In genomic region chr17:7014995-7015586, GRCh38 we compare ENCODE assay signal across 7 cellular contexts. TPM values are rescaled to one million over a fixed set of nuclear protein-coding genes. Genes with fewer than 3 reads are reported as not detected.
DNase-seq lines count a peak whose midpoint lies in the region; ATAC-seq and TF ChIP-seq lines count a peak whose summit lies in the region.

No MANE protein-coding gene starts in this region.

- no peak for TF ChIP-seq CTCF in astrocyte of the cerebellum (IDR thresholded peaks at IDR 0.05; ENCODE audit: low read depth, low read length, missing control alignments)
- no peak for TF ChIP-seq CTCF in liver (IDR thresholded peaks at IDR 0.05; ENCODE audit: low read depth, low read length, missing input control)

- WGBS in liver: 3% methylated on average over 40 of the region's 40 CpGs

- H3K27ac Mint-ChIP-seq in T-helper 17 cell: peak overlapping the region; percentile 100

- H3K27me3 ChIP-seq in liver (ENCODE audit: control insufficient read depth in 4 of 4, insufficient read depth in 4 of 4, low read length in 3 of 4): no peaks in the 10 kb centered on the region

- H3K9me3 ChIP-seq in T-helper 17 cell (ENCODE audit: control insufficient read depth, low read length, poor library complexity, severe bottlenecking): no peaks in the 10 kb centered on the region
- H3K9me3 ChIP-seq in liver (ENCODE audit: control insufficient read depth in 4 of 4, low read length in 3 of 4): no peaks in the 10 kb centered on the region

- H3K4me3 Mint-ChIP-seq in T-helper 17 cell: peak overlapping the region; percentile 90

- in situ Hi-C loops in astrocyte of the cerebellum (cut with HindIII; ENCODE audit: low sequenced_read_pairs): no loop called here

- no peaks in the 10 kb centered on the region for H3K36me3 ChIP-seq in liver (ENCODE audit: control insufficient read depth in 4 of 4, insufficient read depth in 3 of 4, low read depth in 1 of 4, low read length in 3 of 4)

- TF ChIP-seq RAD21 in liver (IDR thresholded peaks at IDR 0.05): no peak

- peak overlapping the region; percentile 96 to 99 for H3K27ac ChIP-seq in liver (ENCODE audit: low read depth in 1 of 2, low read length in 2 of 2)

- no peaks in the 10 kb centered on the region for H3K27me3 Mint-ChIP-seq in T-helper 17 cell

- peak overlapping the region; percentile 97 for H3K4me3 ChIP-seq in astrocyte of the cerebellum (ENCODE audit: low read depth, low read length)
- peak overlapping the region; percentile 19 to 82 (median 30) for H3K4me3 ChIP-seq in liver (ENCODE audit: low read depth in 1 of 3, low read length in 3 of 3)

- DNase-seq in T-helper 17 cell (peak; percentile 72 to 86 (median 74)), astrocyte of the cerebellum (ENCODE audit: low read depth) (peak; percentile 76), H4 (ENCODE audit: low spot score) (no peak)
- DNase-seq in stimulated activated CD8-positive, alpha-beta memory T cell treated with anti-CD3 and anti-CD28 coated beads, Interleukin-12 subunit alpha, Interleukin-12 subunit beta, amount 100 ng/mL, for 4 hours (ENCODE audit: low read depth): peak; percentile 63

- H3K4me1 Mint-ChIP-seq in T-helper 17 cell: peaks cover 66% of the 10 kb centered on the region

- peak overlapping the region; percentile 1 to 67 for H3K9ac ChIP-seq in liver (ENCODE audit: low read depth in 1 of 2, low read length in 2 of 2)

- H3K4me1 ChIP-seq in liver (ENCODE audit: control insufficient read depth in 4 of 4, insufficient read depth in 4 of 4, low read length in 3 of 4): peaks cover 9 to 46% (median 31%) of the 10 kb centered on the region in 4 donors

- ATAC-seq in GM18907 (IDR thresholded peaks at IDR 0.05; ENCODE audit: unreplicated experiment) (peak; percentile 32), HG03045 (IDR thresholded peaks at IDR 0.05; ENCODE audit: unreplicated experiment) (peak; percentile 13), T-helper 17 cell (peak; percentile 66)

- H3K36me3 Mint-ChIP-seq in T-helper 17 cell (ENCODE audit: low read depth): peaks cover 2% of the 10 kb centered on the region

TF ChIP-seq in liver, 16 proteins besides CTCF, POLR2A, EP300 and RAD21:
- TF ChIP-seq GABPA (IDR thresholded peaks at IDR 0.05 in 1 of 2, conservative IDR thresholded peaks at IDR 0.05 in 1 of 2): no peak
- no peak for TF ChIP-seq ATF3 (IDR thresholded peaks at IDR 0.05)
- TF ChIP-seq ZBTB33 (IDR thresholded peaks at IDR 0.05): no peak
- no peak for TF ChIP-seq RXRA (IDR thresholded peaks at IDR 0.05)
- no peak for TF ChIP-seq YY1 (IDR thresholded peaks at IDR 0.05)
- TF ChIP-seq EGR1 (IDR thresholded peaks at IDR 0.05; ENCODE audit: low read depth in 2 of 2): no peak
- TF ChIP-seq MAX (IDR thresholded peaks at IDR 0.05): no peak
- no peak for TF ChIP-seq HNF4G (IDR thresholded peaks at IDR 0.05)
- TF ChIP-seq FOXA1 (IDR thresholded peaks at IDR 0.05): no peak
- TF ChIP-seq NR2F2 (IDR thresholded peaks at IDR 0.05): no peak
- no peak for TF ChIP-seq SP1 (IDR thresholded peaks at IDR 0.05)
- TF ChIP-seq REST (IDR thresholded peaks at IDR 0.05): no peak
- no peak for TF ChIP-seq FOXA2 (IDR thresholded peaks at IDR 0.05)

RNA-seq across cellular contexts. Expression of gene RNASEK, which starts 2.7 kb away (rescaled TPM):
- total RNA-seq in T-helper 17 cell (100 to 1,000 TPM; 141 to 150 TPM), liver (10 to 100 TPM; 13.5 to 65.5 TPM)
- polyA plus RNA-seq in liver: 100 to 1,000 TPM; 196 to 384 TPM
- total RNA-seq in H4 (2014; rRNA removed; shearing (Covaris generic)): 166 and 188 TPM in 2 replicates

RNA-seq across cellular contexts. Expression of gene BCL6B, which starts 7.8 kb away (rescaled TPM):
- total RNA-seq in T-helper 17 cell (under 1 TPM in 1 of 2 donors, not detected in 1; 0.17 TPM), liver (1 to 10 TPM; 1.1 to 5.7 TPM)
- 1 to 10 TPM; 1.7 to 1.8 TPM for polyA plus RNA-seq in liver
- total RNA-seq in H4 (2014; rRNA removed; shearing (Covaris generic)): not detected in 2 replicates

RNA-seq across cellular contexts. Expression of gene ALOX12, which starts 19.2 kb away (rescaled TPM):
- total RNA-seq in T-helper 17 cell: 10 to 100 TPM in 1 of 2 donors, 1 to 10 TPM in 1; 1.2 to 32.0 TPM
- total RNA-seq in liver: 1 to 10 TPM in 1 of 2 donors, not detected in 1; 3.1 TPM
- under 1 TPM; 0.03 to 0.24 TPM for polyA plus RNA-seq in liver
- not detected in 2 replicates for total RNA-seq in H4 (2014; rRNA removed; shearing (Covaris generic))

RNA-seq across cellular contexts. Expression of gene SLC16A13, which starts 20.7 kb away (rescaled TPM):
- total RNA-seq in T-helper 17 cell (1 to 10 TPM; 3.3 to 4.6 TPM), liver (10 to 100 TPM in 1 of 2 donors, 1 to 10 TPM in 1; 2.3 to 26.6 TPM)
- 10 to 100 TPM; 33.3 to 43.2 TPM for polyA plus RNA-seq in liver
- 0.77 TPM in 1 of 2 replicates, not detected in the other for total RNA-seq in H4 (2014; rRNA removed; shearing (Covaris generic))

RNA-seq across cellular contexts. Expression of gene SLC16A11, which starts 28.8 kb away (rescaled TPM):
- total RNA-seq in T-helper 17 cell (under 1 TPM in 1 of 2 donors, not detected in 1; 0.40 TPM), liver (1 to 10 TPM; 1.7 to 3.3 TPM)
- 1 to 10 TPM; 3.0 to 8.2 TPM for polyA plus RNA-seq in liver
- not detected in 2 replicates for total RNA-seq in H4 (2014; rRNA removed; shearing (Covaris generic))

Comparison
In these comparisons a context has a peak if more than half of its experiments do, and no peak if none do; other contexts are left out.
1. ATAC-seq: peak in every context shown above with its lines; median percentile 66 in T-helper 17 cell; 32 in GM18907; 13 in HG03045.